Comparison of ENCODE assay signal across 32 cellular contexts in genomic region chr22:44345872-44346271, GRCh38. TPM values are rescaled to one million over a fixed set of nuclear protein-coding genes. Genes with fewer than 3 reads are reported as not detected.
"Had no signal": no experiment of that assay in that cellular context is flagged by ENCODE, and none has a peak within 500 bp of the region (broad histone marks: within the 10 kb centered on the region; RNA-seq: fewer than 3 reads in every experiment).

No MANE protein-coding gene starts in this region.

- H3K4me3 ChIP-seq: ascending aorta, breast epithelium had no signal

- DNase-seq: activated B cell treated with CpG ODN at 0.5 μM for 24 hours; activated CD4-positive, alpha-beta memory T cell treated with anti-CD3 and anti-CD28 coated beads for 36 hours; activated CD4-positive, alpha-beta T cell treated with anti-CD3 and anti-CD28 coated beads for 4 hours; activated CD4-positive, alpha-beta T cell treated with anti-CD3 and anti-CD28 coated beads, Interleukin-2, amount 10 ng/mL, durations not matched to agents 24 days and 14 days; activated CD4-positive, alpha-beta T cell treated with anti-CD3 and anti-CD28 coated beads, Interleukin-2, amount 50 U/mL, for 1 hour; activated CD4-positive, alpha-beta T cell treated with anti-CD3 and anti-CD28 coated beads, Interleukin-2, amount 50 U/mL, for 4 hours; activated CD4-positive, CD25-positive, alpha-beta regulatory T cell treated with anti-CD3 and anti-CD28 coated beads, Interleukin-2, amount 50 U/mL, for 72 hours; activated CD8-positive, alpha-beta memory T cell treated with anti-CD3 and anti-CD28 coated beads, Interleukin-2, amount 50 U/mL, for 4 hours; activated CD8-positive, alpha-beta T cell treated with anti-CD3 and anti-CD28 coated beads for 36 hours; activated effector memory CD4-positive, alpha-beta T cell treated with Interleukin-2 at 50 U/mL for 16 hours; activated gamma-delta T cell; activated naive CD4-positive, alpha-beta T cell treated with anti-CD3 and anti-CD28 coated beads, Interleukin-2, amount 10 ng/mL, durations not matched to agents 7 days and 5 days; activated naive CD4-positive, alpha-beta T cell treated with Interleukin-2 at 50 U/mL for 16 hours; activated naive CD8-positive, alpha-beta T cell treated with anti-CD3 and anti-CD28 coated beads, Interleukin-2, amount 10 ng/mL, durations not matched to agents 7 days and 5 days; activated naive CD8-positive, alpha-beta T cell treated with anti-CD3 and anti-CD28 coated beads, Interleukin-2, amount 50 U/mL, for 24 hours; activated T-cell treated with anti-CD3 and anti-CD28 coated beads for 4 hours; activated T-cell treated with anti-CD3 and anti-CD28 coated beads, Interleukin-2, amount 50 U/mL, for 1 hour; activated T-cell treated with anti-CD3 and anti-CD28 coated beads, Interleukin-2, amount 50 U/mL, for 48 hours; amygdala; anterior cingulate cortex; brain microvascular endothelial cell; central memory CD4-positive, alpha-beta T cell; T-helper 17 cell had no signal

- H3K36me3 Mint-ChIP-seq: activated CD4-positive, alpha-beta memory T cell treated with anti-CD3 and anti-CD28 coated beads for 36 hours; activated naive CD4-positive, alpha-beta T cell treated with anti-CD3 and anti-CD28 coated beads, Interleukin-2, amount 10 ng/mL, durations not matched to agents 7 days and 5 days; activated naive CD4-positive, alpha-beta T cell treated with anti-CD3 and anti-CD28 coated beads, Interleukin-2, amount 50 U/mL, for 24 hours; activated naive CD8-positive, alpha-beta T cell; activated naive CD8-positive, alpha-beta T cell treated with anti-CD3 and anti-CD28 coated beads, Interleukin-2, amount 10 ng/mL, durations not matched to agents 7 days and 5 days had no signal

- H3K36me3 ChIP-seq: ascending aorta, brain microvascular endothelial cell, breast epithelium had no signal

- H3K4me1 ChIP-seq: breast epithelium had no signal

- H3K27me3 ChIP-seq: ascending aorta had no signal

- ATAC-seq: activated CD8-positive, alpha-beta T cell treated with anti-CD3 and anti-CD28 coated beads for 36 hours; activated naive CD8-positive, alpha-beta T cell treated with anti-CD3 and anti-CD28 coated beads, Interleukin-2, amount 50 U/mL, for 24 hours; T-helper 17 cell had no signal

- H3K27ac ChIP-seq: ascending aorta, brain microvascular endothelial cell, breast epithelium, VCaP had no signal

- H3K27ac Mint-ChIP-seq: activated B cell treated with CpG ODN at 0.5 μM for 24 hours; activated CD4-positive, alpha-beta memory T cell treated with anti-CD3 and anti-CD28 coated beads for 36 hours; activated CD4-positive, alpha-beta T cell treated with anti-CD3 and anti-CD28 coated beads, Interleukin-2, amount 10 ng/mL, durations not matched to agents 24 days and 14 days; activated CD8-positive, alpha-beta T cell treated with anti-CD3 and anti-CD28 coated beads for 36 hours; activated naive CD4-positive, alpha-beta T cell treated with anti-CD3 and anti-CD28 coated beads, Interleukin-2, amount 10 ng/mL, durations not matched to agents 7 days and 5 days; activated naive CD4-positive, alpha-beta T cell treated with anti-CD3 and anti-CD28 coated beads, Interleukin-2, amount 50 U/mL, for 24 hours; activated naive CD8-positive, alpha-beta T cell; activated naive CD8-positive, alpha-beta T cell treated with anti-CD3 and anti-CD28 coated beads, Interleukin-2, amount 10 ng/mL, durations not matched to agents 7 days and 5 days; activated naive CD8-positive, alpha-beta T cell treated with anti-CD3 and anti-CD28 coated beads, Interleukin-2, amount 50 U/mL, for 24 hours; activated T-helper 2 cell treated with anti-CD3 and anti-CD28 coated beads, Interferon-gamma antibody, Interleukin-2, Interleukin-4, amounts not matched to agents 10 μg/mL and 5 μg/mL and 100 μg/mL, durations not matched to agents 14 hours and 24 hours and 36 hours; T-helper 17 cell had no signal

- H3K9me3 Mint-ChIP-seq: activated B cell treated with CpG ODN at 0.5 μM for 24 hours; activated CD4-positive, alpha-beta memory T cell treated with anti-CD3 and anti-CD28 coated beads for 36 hours; activated CD4-positive, alpha-beta T cell treated with anti-CD3 and anti-CD28 coated beads, Interleukin-2, amount 10 ng/mL, durations not matched to agents 24 days and 14 days; activated CD8-positive, alpha-beta T cell treated with anti-CD3 and anti-CD28 coated beads for 36 hours; activated naive CD4-positive, alpha-beta T cell treated with anti-CD3 and anti-CD28 coated beads, Interleukin-2, amount 10 ng/mL, durations not matched to agents 7 days and 5 days; activated naive CD4-positive, alpha-beta T cell treated with anti-CD3 and anti-CD28 coated beads, Interleukin-2, amount 50 U/mL, for 24 hours; activated naive CD8-positive, alpha-beta T cell treated with anti-CD3 and anti-CD28 coated beads, Interleukin-2, amount 10 ng/mL, durations not matched to agents 7 days and 5 days; activated naive CD8-positive, alpha-beta T cell treated with anti-CD3 and anti-CD28 coated beads, Interleukin-2, amount 50 U/mL, for 24 hours; activated T-helper 2 cell treated with anti-CD3 and anti-CD28 coated beads, Interferon-gamma antibody, Interleukin-2, Interleukin-4, amounts not matched to agents 10 μg/mL and 5 μg/mL and 100 μg/mL, durations not matched to agents 14 hours and 24 hours and 36 hours had no signal

- H3K4me3 Mint-ChIP-seq: activated B cell treated with CpG ODN at 0.5 μM for 24 hours; activated CD4-positive, alpha-beta memory T cell treated with anti-CD3 and anti-CD28 coated beads for 36 hours; activated CD4-positive, alpha-beta T cell treated with anti-CD3 and anti-CD28 coated beads, Interleukin-2, amount 10 ng/mL, durations not matched to agents 24 days and 14 days; activated CD8-positive, alpha-beta T cell treated with anti-CD3 and anti-CD28 coated beads for 36 hours; activated naive CD4-positive, alpha-beta T cell treated with anti-CD3 and anti-CD28 coated beads, Interleukin-2, amount 10 ng/mL, durations not matched to agents 7 days and 5 days; activated naive CD4-positive, alpha-beta T cell treated with anti-CD3 and anti-CD28 coated beads, Interleukin-2, amount 50 U/mL, for 24 hours; activated naive CD8-positive, alpha-beta T cell; activated naive CD8-positive, alpha-beta T cell treated with anti-CD3 and anti-CD28 coated beads, Interleukin-2, amount 10 ng/mL, durations not matched to agents 7 days and 5 days; activated naive CD8-positive, alpha-beta T cell treated with anti-CD3 and anti-CD28 coated beads, Interleukin-2, amount 50 U/mL, for 24 hours; T-helper 17 cell had no signal

- H3K27me3 Mint-ChIP-seq: activated CD4-positive, alpha-beta T cell treated with anti-CD3 and anti-CD28 coated beads, Interleukin-2, amount 10 ng/mL, durations not matched to agents 24 days and 14 days; activated naive CD4-positive, alpha-beta T cell treated with anti-CD3 and anti-CD28 coated beads, Interleukin-2, amount 50 U/mL, for 24 hours; activated naive CD8-positive, alpha-beta T cell had no signal

- H3K9me3 ChIP-seq: ascending aorta, breast epithelium had no signal

- H3K4me1 Mint-ChIP-seq: activated B cell treated with CpG ODN at 0.5 μM for 24 hours; activated CD4-positive, alpha-beta T cell treated with anti-CD3 and anti-CD28 coated beads, Interleukin-2, amount 10 ng/mL, durations not matched to agents 24 days and 14 days; activated naive CD4-positive, alpha-beta T cell treated with anti-CD3 and anti-CD28 coated beads, Interleukin-2, amount 10 ng/mL, durations not matched to agents 7 days and 5 days; activated naive CD4-positive, alpha-beta T cell treated with anti-CD3 and anti-CD28 coated beads, Interleukin-2, amount 50 U/mL, for 24 hours; activated naive CD8-positive, alpha-beta T cell treated with anti-CD3 and anti-CD28 coated beads, Interleukin-2, amount 10 ng/mL, durations not matched to agents 7 days and 5 days; activated naive CD8-positive, alpha-beta T cell treated with anti-CD3 and anti-CD28 coated beads, Interleukin-2, amount 50 U/mL, for 24 hours; T-helper 17 cell had no signal

RNA-seq across cellular contexts. Expression of gene SHISAL1, which starts 33.1 kb away (rescaled TPM):
- total RNA-seq: activated B cell treated with CpG ODN at 0.5 μM for 24 hours; activated CD4-positive, alpha-beta memory T cell treated with anti-CD3 and anti-CD28 coated beads for 36 hours; activated CD4-positive, alpha-beta T cell treated with anti-CD3 and anti-CD28 coated beads, Interleukin-2, amount 10 ng/mL, durations not matched to agents 24 days and 14 days; activated CD8-positive, alpha-beta memory T cell treated with anti-CD3 and anti-CD28 coated beads for 36 hours; activated CD8-positive, alpha-beta T cell treated with anti-CD3 and anti-CD28 coated beads for 36 hours; activated naive CD8-positive, alpha-beta T cell treated with anti-CD3 and anti-CD28 coated beads, Interleukin-2, amount 10 ng/mL, durations not matched to agents 7 days and 5 days; activated T-helper 2 cell treated with anti-CD3 and anti-CD28 coated beads, Interferon-gamma antibody, Interleukin-2, Interleukin-4, amounts not matched to agents 10 μg/mL and 5 μg/mL and 100 μg/mL, durations not matched to agents 14 hours and 24 hours and 36 hours; T-helper 1 cell treated with Interleukin-12 subunit alpha and Interleukin-12 subunit beta and Interleukin-4 antibody, amounts not matched to agents 30 ng/mL and 1 ng/mL, for 36 hours; T-helper 17 cell; T-helper 2 cell treated with Interferon-gamma antibody and Interleukin-4, amounts not matched to agents 100 ng/mL and 5 ng/mL, for 36 hours had no signal
